Comparison of ENCODE assay signal across 14 cellular contexts in the genomic region with DNA sequence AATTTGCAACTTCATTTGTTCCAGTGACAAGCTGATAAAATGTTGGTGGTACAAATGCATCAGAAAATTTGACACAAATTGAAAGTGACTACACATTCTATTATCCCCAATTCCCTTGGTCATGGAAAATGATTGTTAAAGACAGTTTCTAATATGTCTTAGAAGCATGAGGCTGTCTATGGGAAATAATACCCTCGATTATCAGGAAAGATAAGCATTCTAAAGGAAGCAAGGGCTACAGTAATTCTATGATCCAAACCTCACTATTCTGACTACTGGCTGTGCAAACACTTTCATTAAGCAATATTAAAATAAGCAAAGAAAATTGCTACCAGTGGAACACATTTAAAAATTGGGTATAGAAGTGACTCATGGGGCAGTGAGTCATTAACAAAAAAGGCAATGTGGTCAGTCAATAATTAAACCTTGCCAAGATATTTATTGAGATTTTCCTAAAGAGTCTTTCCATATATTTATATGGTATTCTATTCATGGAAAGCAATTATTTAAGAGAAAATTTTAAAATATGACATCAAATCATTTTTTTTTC.
DNase-seq lines count a peak whose midpoint lies in the region; ATAC-seq and FAIRE-seq lines count a peak whose summit lies in the region.
"Had no signal": no experiment of that assay in that cellular context is flagged by ENCODE, and none has a peak within 500 bp of the region (broad histone marks: within the 10 kb centered on the region; RNA-seq: fewer than 3 reads in every experiment).

No MANE protein-coding gene starts in this region.

- ATAC-seq in GM19043 (IDR thresholded peaks at IDR 0.05; ENCODE audit: low read depth, unreplicated experiment) (peak; percentile 65), HG02623 (IDR thresholded peaks at IDR 0.05; ENCODE audit: unreplicated experiment) (no peak), HG02973 (IDR thresholded peaks at IDR 0.05; ENCODE audit: unreplicated experiment) (no peak), GM19395 (IDR thresholded peaks at IDR 0.05; ENCODE audit: unreplicated experiment) (no peak)
- ATAC-seq: K562; naive thymus-derived CD8-positive, alpha-beta T cell had no signal

- peak; percentile 5 for FAIRE-seq in colon (lab: Jason Lieb, UNC)
- FAIRE-seq: K562 had no signal

- peak; percentile 48 for DNase-seq in NCI-H226
- peak; percentile 86 for DNase-seq in renal cortical epithelial cell (ENCODE audit: low read depth)
- no peak for DNase-seq in activated CD8-positive, alpha-beta memory T cell treated with anti-CD3 and anti-CD28 coated beads, Interleukin-2, amount 50 U/mL, for 48 hours
- DNase-seq: activated naive CD8-positive, alpha-beta T cell treated with anti-CD3 and anti-CD28 coated beads, Interleukin-2, amount 10 ng/mL, durations not matched to agents 7 days and 5 days; activated T-cell treated with anti-CD3 and anti-CD28 coated beads, Interleukin-2, amount 50 U/mL, for 48 hours; naive thymus-derived CD8-positive, alpha-beta T cell; NCI-H1105; stimulated activated CD4-positive, alpha-beta T cell treated with anti-CD3 and anti-CD28 coated beads, Interleukin-15, amount 100 ng/mL, for 24 hours had no signal
